ENCODE assay signal across 22 cellular contexts in the genomic region with DNA sequence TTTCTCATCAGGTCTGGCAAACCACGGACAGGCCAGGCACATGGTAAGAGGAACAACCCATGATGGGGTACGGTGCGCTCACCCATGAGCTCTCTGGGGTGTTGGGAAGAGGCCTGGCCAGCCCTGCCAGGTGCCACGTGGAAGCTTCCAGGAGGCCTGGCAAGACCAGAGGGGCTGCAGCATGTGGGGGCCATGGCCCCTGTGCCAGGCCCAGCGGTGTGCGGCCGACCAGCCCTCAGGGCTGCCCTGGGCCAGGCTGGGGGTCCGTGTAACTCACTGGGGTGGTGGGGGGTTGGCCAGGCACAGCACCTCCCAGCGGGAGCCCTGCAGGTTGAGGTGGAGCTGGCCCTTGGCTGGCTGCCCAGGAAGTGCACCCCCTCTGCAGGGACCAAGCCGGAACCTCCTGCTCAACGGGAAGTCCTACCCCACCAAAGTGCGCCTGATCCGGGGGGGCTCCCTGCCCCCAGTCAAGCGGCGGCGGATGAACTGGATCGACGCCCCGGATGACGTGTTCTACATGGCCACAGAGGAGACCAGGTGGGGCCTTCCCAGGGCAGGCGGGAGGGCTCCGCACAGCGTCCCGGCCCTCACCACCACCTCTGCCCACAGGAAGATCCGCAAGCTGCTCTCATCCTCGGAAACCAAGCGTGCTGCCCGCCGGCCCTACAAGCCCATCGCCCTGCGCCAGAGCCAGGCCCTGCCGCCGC. TPM values are rescaled to one million over a fixed set of nuclear protein-coding genes. Genes with fewer than 3 reads are reported as not detected.
DNase-seq lines count a peak whose midpoint lies in the region; ATAC-seq, FAIRE-seq and TF ChIP-seq lines count a peak whose summit lies in the region.
"Had no signal": no experiment of that assay in that cellular context is flagged by ENCODE, and none has a peak within 500 bp of the region (broad histone marks: within the 10 kb centered on the region; RNA-seq: fewer than 3 reads in every experiment).

No MANE protein-coding gene starts in this region.

- H3K9me3 ChIP-seq in kidney (ENCODE audit: control insufficient read depth in 1 of 2, low read length in 2 of 2), result no peaks in the 10 kb centered on the region
- no peaks in the 10 kb centered on the region for H3K9me3 ChIP-seq in tibial artery
- H3K9me3 ChIP-seq: adrenal gland, HAP-1, uterus had no signal

- H3K79me1 ChIP-seq in mesendoderm (ENCODE audit: low read length), result no peaks in the 10 kb centered on the region

- H2BK5ac ChIP-seq in mesendoderm (ENCODE audit: low read length), result no peak overlapping the region

- intact Hi-C loops in dorsolateral prefrontal cortex (cut with DNase I), result loop anchor here in 1 of 2 donors (5.0 kb wide), 1 partner anchor 52 kb away; the partner anchor contains the start of gene MTA1
- intact Hi-C loops in kidney (cut with DNase I), result no loop called here
- intact Hi-C loops in tibial artery (cut with DNase I; ENCODE audit: low total_unique reads), result loop anchor here (10.0 kb wide), 1 partner anchor 715 kb away; the partner anchor contains the start of gene SIVA1

- H4K5ac ChIP-seq in mesendoderm (ENCODE audit: low read length), result no peak overlapping the region

- H2BK15ac ChIP-seq in mesendoderm (replicated peaks; ENCODE audit: low read depth), result no peak overlapping the region

- FAIRE-seq in kidney (lab: Jason Lieb, UNC), result no peak
- FAIRE-seq: islet of Langerhans had no signal

- ATAC-seq in GM21825 (IDR thresholded peaks at IDR 0.05; ENCODE audit: unreplicated experiment), result no peak
- ATAC-seq: stimulated activated memory B cell treated with anti-CD40 and anti-IgM and Interleukin-4, amounts not matched to agents 10 μg/mL and 1 μg/mL and 100 μg/mL, for 72 hours had no signal

- no peak overlapping the region for H3K4me2 ChIP-seq in mesendoderm (ENCODE audit: low read length)
- H3K4me2 ChIP-seq: KMS-11 had no signal

- no peak overlapping the region for H2BK120ac ChIP-seq in mesendoderm (ENCODE audit: low read depth, low read length)

- peak overlapping the region; percentile 7; the same call in 1 of the 2 replicates for H3K4me3 ChIP-seq in LNCaP clone FGC (ENCODE audit: low read depth, low read length)
- no peak overlapping the region for H3K4me3 ChIP-seq in dorsolateral prefrontal cortex
- H3K4me3 ChIP-seq in kidney (ENCODE audit: low read length in 2 of 2), result no peak overlapping the region
- H3K4me3 ChIP-seq in tibial artery, result no peak overlapping the region
- no peak overlapping the region for H3K4me3 ChIP-seq in mesendoderm (ENCODE audit: low read length)
- H3K4me3 ChIP-seq: adrenal gland, HAP-1, uterus had no signal

- H3K36me3 ChIP-seq in kidney (ENCODE audit: control insufficient read depth in 1 of 2, insufficient read depth in 2 of 2, low read length in 2 of 2) (no peaks in the 10 kb centered on the region), tibial artery (peaks cover 1 to 39% (median 29%) of the 10 kb centered on the region in 3 donors), mesendoderm (ENCODE audit: control insufficient read depth, insufficient read depth, low read length) (no peaks in the 10 kb centered on the region)
- H3K36me3 ChIP-seq: uterus had no signal

- H3K4me1 ChIP-seq in kidney (ENCODE audit: control insufficient read depth in 1 of 2, insufficient read depth in 1 of 2, low read depth in 1 of 2, low read length in 2 of 2), result peaks cover 8 to 37% of the 10 kb centered on the region in 2 donors
- peaks cover 12 to 93% (median 67%) of the 10 kb centered on the region in 4 donors for H3K4me1 ChIP-seq in tibial artery
- H3K4me1 ChIP-seq in mesendoderm (ENCODE audit: control insufficient read depth, low read depth, low read length), result no peaks in the 10 kb centered on the region

- H3K27me3 ChIP-seq in dorsolateral prefrontal cortex (no peaks in the 10 kb centered on the region), tibial artery (no peaks in the 10 kb centered on the region), mesendoderm (ENCODE audit: insufficient read depth, low read length, poor library complexity) (no peaks in the 10 kb centered on the region)
- H3K27me3 ChIP-seq: adrenal gland, uterus had no signal

- no peak overlapping the region for H3K56ac ChIP-seq in mesendoderm (ENCODE audit: low read length)

- no peaks in the 10 kb centered on the region for H3K79me2 ChIP-seq in mesendoderm (ENCODE audit: control insufficient read depth, insufficient read depth, low read length)

- no peak overlapping the region for H4K8ac ChIP-seq in mesendoderm (ENCODE audit: low read depth, low read length)

- H3K18ac ChIP-seq in mesendoderm (ENCODE audit: low read length), result no peak overlapping the region

- TF ChIP-seq CTCF in LNCaP clone FGC (IDR thresholded peaks at IDR 0.05; ENCODE audit: control insufficient read depth, extremely low read depth, insufficient read depth), result no peak
- TF ChIP-seq CTCF in dorsolateral prefrontal cortex (IDR thresholded peaks at IDR 0.05 in 54 of 56, conservative IDR thresholded peaks at IDR 0.05 in 2 of 56; ENCODE audit: low read depth in 1 of 56, partially characterized antibody in 56 of 56), result no peak
- no peak for TF ChIP-seq CTCF in kidney (IDR thresholded peaks at IDR 0.05; ENCODE audit: borderline replicate concordance, extremely low read depth, insufficient read depth)
- no peak for TF ChIP-seq CTCF in tibial artery (IDR thresholded peaks at IDR 0.05)

- no peak overlapping the region for H3K23ac ChIP-seq in mesendoderm (ENCODE audit: low read length)

- no CpG with 5 or more reads among the region's 33 CpGs for WGBS in mesendoderm (ENCODE audit: extremely low coverage, insufficient coverage, low lambda C conversion rate)

- DNase-seq in LNCaP clone FGC (ENCODE audit: low read depth), result no peak
- DNase-seq in dorsolateral prefrontal cortex, result no peak
- peak; percentile 96 for DNase-seq in kidney
- DNase-seq in tibial artery, result no peak
- no peak for DNase-seq in mesendoderm
- no peak for DNase-seq in NCI-H187 treated with DMSO at 0.1 percent for 48 hours (lab: John Stamatoyannopoulos, UW)
- DNase-seq: activated CD4-positive, alpha-beta T cell treated with anti-CD3 and anti-CD28 coated beads, Interleukin-2, amount 10 ng/mL, durations not matched to agents 24 days and 14 days; activated CD8-positive, alpha-beta memory T cell treated with anti-CD3 and anti-CD28 coated beads, Interleukin-2, amount 50 U/mL, for 4 hours; activated effector memory CD4-positive, alpha-beta T cell treated with anti-CD3 and anti-CD28 coated beads, Interleukin-2, amount 50 U/mL, for 16 hours; adrenal gland; AML-193; effector CD8-positive, alpha-beta T cell; NCI-H1092; NCI-H774; stimulated activated CD4-positive, alpha-beta T cell treated with anti-CD3 and anti-CD28 coated beads, Interleukin-15, amount 100 ng/mL, for 24 hours; uterus had no signal

- H3K9ac ChIP-seq in kidney (ENCODE audit: low read length in 2 of 2) (no peak overlapping the region), mesendoderm (ENCODE audit: low read length) (no peak overlapping the region)
- H3K9ac ChIP-seq: KMS-11 had no signal

- H3K27ac ChIP-seq in dorsolateral prefrontal cortex (peak overlapping the region in 44 of 59 donors; percentile 3 to 89 (median 64)), kidney (ENCODE audit: low read depth in 2 of 2, low read length in 2 of 2) (peak overlapping the region; percentile 43 to 72), tibial artery (peak overlapping the region; percentile 97 to 98), mesendoderm (ENCODE audit: low read depth, low read length) (no peak overlapping the region)
- H3K27ac ChIP-seq: KMS-11 had no signal

- no peak overlapping the region for H2AK5ac ChIP-seq in mesendoderm (ENCODE audit: low read length)

- no peak overlapping the region for H3K4ac ChIP-seq in mesendoderm (ENCODE audit: low read depth, low read length)

RNA-seq across cellular contexts. Expression of gene CRIP2, which starts 5.0 kb away (rescaled TPM):
- total RNA-seq in dorsolateral prefrontal cortex, result 100 to 1,000 TPM in 116 of 120 experiments, 10 to 100 TPM in 4; 67.0 to 225 (median 142) TPM
- total RNA-seq in kidney, result 357 TPM
- polyA plus RNA-seq in kidney (ENCODE audit: insufficient read depth, low read depth, low replicate concordance), result 338 TPM
- 8.3 TPM for polyA plus RNA-seq in mesendoderm (2013, experiment 1 of 2)
- 7.8 TPM for polyA plus RNA-seq in mesendoderm (2013, experiment 2 of 2)

RNA-seq across cellular contexts. Expression of gene CRIP1, which starts 17.1 kb away (rescaled TPM):
- 10 to 100 TPM in 36 of 120 experiments, 1 to 10 TPM in 80, under 1 TPM in 1, not detected in 3; 0.64 to 75.6 (median 7.4) TPM for total RNA-seq in dorsolateral prefrontal cortex
- total RNA-seq in kidney, result 381 TPM
- 272 TPM for polyA plus RNA-seq in kidney (ENCODE audit: insufficient read depth, low read depth, low replicate concordance)
- 8.8 TPM for polyA plus RNA-seq in mesendoderm (2013, experiment 1 of 2)
- polyA plus RNA-seq in mesendoderm (2013, experiment 2 of 2), result 8.3 TPM
- total RNA-seq: G401 had no signal

RNA-seq across cellular contexts. Expression of gene TEDC1, which starts 21.4 kb away (rescaled TPM):
- total RNA-seq in dorsolateral prefrontal cortex (10 to 100 TPM in 118 of 120 experiments, 1 to 10 TPM in 2; 8.9 to 23.4 (median 15.6) TPM), kidney (13.2 TPM)
- polyA plus RNA-seq in kidney (ENCODE audit: insufficient read depth, low read depth, low replicate concordance), result 6.9 TPM
- polyA plus RNA-seq in mesendoderm (2013, experiment 1 of 2), result 4.5 TPM
- 3.9 TPM for polyA plus RNA-seq in mesendoderm (2013, experiment 2 of 2)

RNA-seq across cellular contexts. Expression of gene MTA1, which starts 50.0 kb away (rescaled TPM):
- total RNA-seq in dorsolateral prefrontal cortex (100 to 1,000 TPM in 85 of 120 experiments, 10 to 100 TPM in 35; 81.6 to 178 (median 109) TPM), kidney (112 TPM)
- 30.4 TPM for polyA plus RNA-seq in kidney (ENCODE audit: insufficient read depth, low read depth, low replicate concordance)
- 125 TPM for polyA plus RNA-seq in mesendoderm (2013, experiment 1 of 2)
- 136 TPM for polyA plus RNA-seq in mesendoderm (2013, experiment 2 of 2)

RNA-seq across cellular contexts. Expression of gene TMEM121, which starts 56.8 kb away (rescaled TPM):
- total RNA-seq in dorsolateral prefrontal cortex (10 to 100 TPM; 11.9 to 30.7 (median 19.1) TPM), kidney (3.1 TPM)
- polyA plus RNA-seq in kidney (ENCODE audit: insufficient read depth, low read depth, low replicate concordance), result 4.1 TPM
- polyA plus RNA-seq in mesendoderm (2013, experiment 1 of 2), result 0.06 TPM
- polyA plus RNA-seq in mesendoderm (2013, experiment 2 of 2), result 0.04 TPM
